ENCODE assay signal across 18 cellular contexts in the genomic region with DNA sequence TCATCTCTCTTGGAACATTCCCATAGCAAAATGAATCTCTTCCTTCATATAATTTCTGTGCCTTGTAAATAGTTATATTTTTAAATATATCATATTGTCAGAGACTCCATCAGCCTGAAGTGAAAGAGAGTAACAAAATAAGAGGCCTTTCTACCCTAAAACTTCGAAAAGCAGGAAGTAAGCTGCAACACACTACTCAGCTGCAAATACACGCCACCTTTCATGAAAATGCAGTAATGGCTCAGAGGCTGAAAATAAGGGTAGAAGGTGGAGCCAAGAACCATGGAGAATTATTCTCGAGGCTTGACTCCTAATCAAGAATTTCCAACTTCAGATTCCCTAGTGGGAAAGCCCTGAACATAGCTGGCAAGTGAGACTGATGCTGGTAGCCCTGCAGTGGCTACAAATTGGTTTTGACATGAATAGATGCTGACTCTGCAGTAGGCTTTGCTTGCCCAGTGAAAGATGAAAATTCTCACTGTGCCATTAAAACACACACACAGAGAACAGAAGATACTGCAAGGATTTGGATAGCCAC. TPM values are rescaled to one million over a fixed set of nuclear protein-coding genes. Genes with fewer than 3 reads are reported as not detected.
DNase-seq lines count a peak whose midpoint lies in the region; ATAC-seq and TF ChIP-seq lines count a peak whose summit lies in the region.
"Had no signal": no experiment of that assay in that cellular context is flagged by ENCODE, and none has a peak within 500 bp of the region (broad histone marks: within the 10 kb centered on the region; RNA-seq: fewer than 3 reads in every experiment).

No MANE protein-coding gene starts in this region.

- peaks cover 61% of the 10 kb centered on the region for H3K4me1 Mint-ChIP-seq in CD4-positive, alpha-beta T cell (ENCODE audit: low read depth)
- peaks cover 61% of the 10 kb centered on the region for H3K4me1 Mint-ChIP-seq in T-helper 2 cell treated with Interferon-gamma antibody and Interleukin-4, amounts not matched to agents 5 μg/mL and 100 μg/mL, for 36 hours (ENCODE audit: low read depth)

- no peaks in the 10 kb centered on the region for H3K9me3 ChIP-seq in CD4-positive, alpha-beta T cell (ENCODE audit: control insufficient read depth, low read length)
- H3K9me3 ChIP-seq: BLaER1 treated with 17β-estradiol and CSF1 and Interleukin-3, amounts not matched to agents 10 nM and 100 nM; right lobe of liver; thyroid gland had no signal

- no peaks in the 10 kb centered on the region for H3K27me3 ChIP-seq in CD4-positive, alpha-beta T cell (ENCODE audit: control insufficient read depth, insufficient read depth, low read length)
- H3K27me3 ChIP-seq in HL-60 (ENCODE audit: insufficient read depth, poor library complexity, severe bottlenecking): no peaks in the 10 kb centered on the region
- H3K27me3 ChIP-seq: BLaER1 treated with 17β-estradiol and CSF1 and Interleukin-3, amounts not matched to agents 10 nM and 100 nM; right lobe of liver; thyroid gland had no signal

- no peak overlapping the region for H3K4me3 ChIP-seq in HL-60 (replicated peaks; ENCODE audit: insufficient read depth, low read length)
- H3K4me3 ChIP-seq: BLaER1 treated with 17β-estradiol and CSF1 and Interleukin-3, amounts not matched to agents 10 nM and 100 nM; GM23248; right lobe of liver; thyroid gland had no signal

- DNase-seq in CD4-positive, alpha-beta T cell: no peak
- DNase-seq in HL-60 (ENCODE audit: low read depth in 1 of 2, low spot score in 1 of 2) (peak in 1 of 2 experiments; percentile 53), medulla oblongata (ENCODE audit: extremely low spot score) (peak; percentile 18), COLO829 (ENCODE audit: low spot score) (no peak), nucleus accumbens (lab: John Stamatoyannopoulos, UW) (no peak), DMS 273 treated with DMSO at 0.1 percent for 48 hours (lab: John Stamatoyannopoulos, UW) (no peak)
- DNase-seq in T-helper 2 cell treated with Interferon-gamma antibody and Interleukin-4, amounts not matched to agents 5 μg/mL and 100 μg/mL, for 36 hours (ENCODE audit: low spot score): no peak
- DNase-seq: cortex of kidney, GM23248, mesenchymal stem cell, NCI-H1930, NCI-H526, right lobe of liver, RPMI8226, thyroid gland had no signal

- peak; percentile 4 for TF ChIP-seq CTCF in CD4-positive, alpha-beta T cell (IDR thresholded peaks at IDR 0.05)
- TF ChIP-seq CTCF in HL-60 (IDR thresholded peaks at IDR 0.05; ENCODE audit: insufficient read depth, low read length): no peak

- CTCF ChIA-PET in CD4-positive, alpha-beta T cell (lab: Charles Lee): no interaction called here

- H3K27ac ChIP-seq in CD4-positive, alpha-beta T cell (ENCODE audit: low read depth, low read length): peak overlapping the region; percentile 40
- H3K27ac ChIP-seq in HL-60 (replicated peaks): peak overlapping the region; percentile 68
- H3K27ac ChIP-seq: BLaER1 treated with 17β-estradiol and CSF1 and Interleukin-3, amounts not matched to agents 10 nM and 100 nM; GM23248; right lobe of liver; thyroid gland had no signal

- peak overlapping the region; percentile 30 for H3K4me3 Mint-ChIP-seq in CD4-positive, alpha-beta T cell
- H3K4me3 Mint-ChIP-seq in T-helper 2 cell treated with Interferon-gamma antibody and Interleukin-4, amounts not matched to agents 5 μg/mL and 100 μg/mL, for 36 hours: peak overlapping the region; percentile 57

- peak overlapping the region; percentile 86 for H3K27ac Mint-ChIP-seq in CD4-positive, alpha-beta T cell
- H3K27ac Mint-ChIP-seq in T-helper 2 cell treated with Interferon-gamma antibody and Interleukin-4, amounts not matched to agents 5 μg/mL and 100 μg/mL, for 36 hours: peak overlapping the region; percentile 76

- no peaks in the 10 kb centered on the region for H3K9me3 Mint-ChIP-seq in CD4-positive, alpha-beta T cell
- peaks cover 12% of the 10 kb centered on the region for H3K9me3 Mint-ChIP-seq in T-helper 2 cell treated with Interferon-gamma antibody and Interleukin-4, amounts not matched to agents 5 μg/mL and 100 μg/mL, for 36 hours

- H3K36me3 Mint-ChIP-seq in CD4-positive, alpha-beta T cell (ENCODE audit: low read depth): no peaks in the 10 kb centered on the region
- H3K36me3 Mint-ChIP-seq in T-helper 2 cell treated with Interferon-gamma antibody and Interleukin-4, amounts not matched to agents 5 μg/mL and 100 μg/mL, for 36 hours (ENCODE audit: low read depth): peaks cover 37% of the 10 kb centered on the region

- no peaks in the 10 kb centered on the region for H3K27me3 Mint-ChIP-seq in CD4-positive, alpha-beta T cell
- H3K27me3 Mint-ChIP-seq in T-helper 2 cell treated with Interferon-gamma antibody and Interleukin-4, amounts not matched to agents 5 μg/mL and 100 μg/mL, for 36 hours (ENCODE audit: low read depth): no peaks in the 10 kb centered on the region

- peak; percentile 69 for ATAC-seq in CD4-positive, alpha-beta T cell (ENCODE audit: poor library complexity)
- ATAC-seq in GM19467 (IDR thresholded peaks at IDR 0.05; ENCODE audit: unreplicated experiment): no peak
- ATAC-seq: activated CD4-positive, CD25-positive, alpha-beta regulatory T cell treated with anti-CD3 and anti-CD28 coated beads, Interleukin-2, amount 50 U/mL, for 24 hours had no signal

- intact Hi-C loops in CD4-positive, alpha-beta T cell (cut with DNase I, micrococcal nuclease): no loop called here

- POLR2A ChIA-PET in CD4-positive, alpha-beta T cell (lab: Charles Lee): interaction anchor here (0.9 to 1.9 kb wide), 6 partner anchors 26 to 34 kb away, joined by 3 to 8 read pairs (median 6); a partner anchor contains a TSS

RNA-seq across cellular contexts. Expression of a gene that starts 30.2 kb away (rescaled TPM):
- total RNA-seq in CD4-positive, alpha-beta T cell: 100 to 1,000 TPM; 352 to 356 TPM
- total RNA-seq: GM23248 had no signal
